ENCODE assay signal across 8 cellular contexts in genomic region chr13:26929971-26930730, GRCh38.
DNase-seq lines count a peak whose midpoint lies in the region; ATAC-seq and TF ChIP-seq lines count a peak whose summit lies in the region.

No MANE protein-coding gene starts in this region.

- peaks cover 4% of the 10 kb centered on the region for H3K27me3 ChIP-seq in HL-60 (ENCODE audit: insufficient read depth, poor library complexity, severe bottlenecking)
- H3K27me3 ChIP-seq in effector memory CD4-positive, alpha-beta T cell (replicated peaks; ENCODE audit: control insufficient read depth, insufficient read depth, low read length, poor library complexity, severe bottlenecking) = no peaks in the 10 kb centered on the region

- no peak overlapping the region for H3K27ac ChIP-seq in HL-60 (replicated peaks)
- H3K27ac ChIP-seq in effector memory CD4-positive, alpha-beta T cell (ENCODE audit: insufficient read depth, low read length, poor library complexity, severe bottlenecking) = no peak overlapping the region

- no peaks in the 10 kb centered on the region for H3K9me3 ChIP-seq in effector memory CD4-positive, alpha-beta T cell (ENCODE audit: control insufficient read depth, low read length)

- DNase-seq in Daoy (ENCODE audit: low read depth) (peak; percentile 64), HL-60 (ENCODE audit: low read depth in 1 of 2, low spot score in 1 of 2) (peak; percentile 24 to 66), NCI-H82 treated with DMSO at 0.1 percent for 48 hours (lab: John Stamatoyannopoulos, UW; ENCODE audit: unreplicated experiment) (peak; percentile 46), medulla oblongata (ENCODE audit: extremely low spot score) (peak; percentile 81)
- peak; percentile 78 for DNase-seq in activated CD8-positive, alpha-beta T cell treated with anti-CD3 and anti-CD28 coated beads for 36 hours
- peak; percentile 10 to 45 (median 25) for DNase-seq in effector memory CD4-positive, alpha-beta T cell
- DNase-seq in stimulated activated CD8-positive, alpha-beta memory T cell treated with anti-CD3 and anti-CD28 coated beads, Interleukin-15, amount 100 ng/mL, for 1 hour (ENCODE audit: low read depth) = peak; percentile 56

- H3K9me3 Mint-ChIP-seq in activated CD8-positive, alpha-beta T cell treated with anti-CD3 and anti-CD28 coated beads for 36 hours = no peaks in the 10 kb centered on the region

- intact Hi-C loops in activated CD8-positive, alpha-beta T cell treated with anti-CD3 and anti-CD28 coated beads for 36 hours (cut with micrococcal nuclease) = loop anchor here (5.0 kb wide), 1 partner anchor 223 kb away; no protein-coding TSS in a partner anchor

- no peaks in the 10 kb centered on the region for H3K36me3 Mint-ChIP-seq in activated CD8-positive, alpha-beta T cell treated with anti-CD3 and anti-CD28 coated beads for 36 hours (ENCODE audit: low read depth)

- CTCF ChIA-PET in activated CD8-positive, alpha-beta T cell treated with anti-CD3 and anti-CD28 coated beads for 36 hours (lab: Charles Lee) = interaction anchor here (0.6 to 3.8 kb wide), 31 partner anchors 10 to 896 kb away, joined by 3 to 25 read pairs (median 3); no protein-coding TSS in a partner anchor

- peak; percentile 71 for ATAC-seq in activated CD8-positive, alpha-beta T cell treated with anti-CD3 and anti-CD28 coated beads for 36 hours
- ATAC-seq in GM18517 (IDR thresholded peaks at IDR 0.05; ENCODE audit: unreplicated experiment) = no peak

- no peaks in the 10 kb centered on the region for H3K4me1 Mint-ChIP-seq in activated CD8-positive, alpha-beta T cell treated with anti-CD3 and anti-CD28 coated beads for 36 hours (ENCODE audit: low read depth)

- H3K36me3 ChIP-seq in effector memory CD4-positive, alpha-beta T cell (ENCODE audit: control insufficient read depth, insufficient read depth, low read length) = no peaks in the 10 kb centered on the region

- H3K4me1 ChIP-seq in effector memory CD4-positive, alpha-beta T cell (ENCODE audit: control insufficient read depth, insufficient read depth, low read length, poor library complexity, severe bottlenecking) = no peaks in the 10 kb centered on the region

- H3K4me3 Mint-ChIP-seq in activated CD8-positive, alpha-beta T cell treated with anti-CD3 and anti-CD28 coated beads for 36 hours = no peak overlapping the region

- no peak overlapping the region for H3K27ac Mint-ChIP-seq in activated CD8-positive, alpha-beta T cell treated with anti-CD3 and anti-CD28 coated beads for 36 hours

- H3K4me3 ChIP-seq in HL-60 (replicated peaks; ENCODE audit: insufficient read depth, low read length) = no peak overlapping the region
- no peak overlapping the region for H3K4me3 ChIP-seq in effector memory CD4-positive, alpha-beta T cell (ENCODE audit: insufficient read depth, low read depth, low read length, poor library complexity, severe bottlenecking)

- peaks cover 10% of the 10 kb centered on the region for H3K27me3 Mint-ChIP-seq in activated CD8-positive, alpha-beta T cell treated with anti-CD3 and anti-CD28 coated beads for 36 hours

- peak; percentile 76 for TF ChIP-seq CTCF in HL-60 (IDR thresholded peaks at IDR 0.05; ENCODE audit: insufficient read depth, low read length)
- peak; percentile 94 for TF ChIP-seq CTCF in activated CD8-positive, alpha-beta T cell treated with anti-CD3 and anti-CD28 coated beads for 36 hours (IDR thresholded peaks at IDR 0.05)

- POLR2A ChIA-PET in activated CD8-positive, alpha-beta T cell treated with anti-CD3 and anti-CD28 coated beads for 36 hours (lab: Charles Lee) = interaction anchor here (1.2 kb wide), 1 partner anchor 24 kb away, joined by 3 read pairs; no protein-coding TSS in a partner anchor

Comparison
In these comparisons a context has a peak if more than half of its experiments do, and no peak if none do; other contexts are left out.
1. DNase-seq: peak in every context shown above with its lines; median percentile 81 in medulla oblongata; 78 in activated CD8-positive, alpha-beta T cell treated with anti-CD3 and anti-CD28 coated beads for 36 hours; 64 in Daoy; 56 in stimulated activated CD8-positive, alpha-beta memory T cell treated with anti-CD3 and anti-CD28 coated beads, Interleukin-15, amount 100 ng/mL, for 1 hour; 46 in NCI-H82 treated with DMSO at 0.1 percent for 48 hours; 45 in HL-60; 25 in effector memory CD4-positive, alpha-beta T cell.